8 cellular contexts compared by ENCODE assay signal in the genomic region with DNA sequence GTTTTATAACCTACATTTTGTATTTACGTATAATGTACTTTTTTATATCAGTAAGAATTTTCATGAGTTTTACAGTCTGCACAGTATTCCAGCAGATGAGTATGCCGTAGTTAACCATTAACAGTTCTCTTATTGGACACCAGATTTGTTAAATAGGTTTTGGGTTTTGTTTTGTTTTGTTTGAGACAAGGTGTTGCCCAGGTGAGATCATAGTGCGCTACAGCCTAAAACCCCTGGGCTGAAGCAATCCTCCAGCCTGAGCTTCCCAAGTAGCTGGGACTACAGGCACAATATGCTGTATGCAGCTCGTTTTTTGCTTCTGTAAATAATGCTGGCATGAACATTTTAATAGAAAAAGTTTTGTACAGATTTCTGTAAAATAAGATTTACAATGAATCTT.
DNase-seq lines count a peak whose midpoint lies in the region; TF ChIP-seq lines count a peak whose summit lies in the region.
"Had no signal": no experiment of that assay in that cellular context is flagged by ENCODE, and none has a peak within 500 bp of the region (broad histone marks: within the 10 kb centered on the region; RNA-seq: fewer than 3 reads in every experiment).

No MANE protein-coding gene starts in this region.

- H3K9ac ChIP-seq in duodenal mucosa (ENCODE audit: low read depth in 1 of 2, low read length in 2 of 2) (peak overlapping the region in 1 of 2 donors; percentile 84), parathyroid adenoma (no peak overlapping the region)

- peak overlapping the region; percentile 85 for H2AFZ ChIP-seq in parathyroid adenoma

- DNase-seq in HT-29 (ENCODE audit: low spot score), result peak; percentile 92
- DNase-seq in NCI-H526 (lab: John Stamatoyannopoulos, UW), result peak; percentile 76 to 79
- no peak for DNase-seq in A673 (ENCODE audit: low spot score)
- no peak for DNase-seq in AG08395 (ENCODE audit: low spot score)
- DNase-seq in NCI-H226, result no peak

- H3K36me3 ChIP-seq in duodenal mucosa (ENCODE audit: control insufficient read depth in 1 of 2, insufficient read depth in 2 of 2, low read length in 2 of 2), result no peaks in the 10 kb centered on the region
- no peaks in the 10 kb centered on the region for H3K36me3 ChIP-seq in parathyroid adenoma (ENCODE audit: control insufficient read depth, insufficient read depth, low read length)
- no peaks in the 10 kb centered on the region for H3K36me3 ChIP-seq in A673 (ENCODE audit: insufficient read depth, low read length, poor library complexity, severe bottlenecking)

- BruUV-seq in A673 (replicated peaks; lab: Mats Ljungman, UMichigan), result no TSS peak

- TF ChIP-seq CTCF in parathyroid adenoma (IDR thresholded peaks at IDR 0.05), result no peak
- TF ChIP-seq CTCF in A673 (conservative IDR thresholded peaks at IDR 0.05; ENCODE audit: low read depth, low read length), result no peak

- H3K27me3 ChIP-seq in duodenal mucosa (ENCODE audit: control insufficient read depth in 1 of 2, insufficient read depth in 2 of 2, low read length in 2 of 2) (no peaks in the 10 kb centered on the region), parathyroid adenoma (ENCODE audit: control insufficient read depth, insufficient read depth, low read length) (no peaks in the 10 kb centered on the region), A673 (replicated peaks; ENCODE audit: insufficient read depth, low read depth, low read length, poor library complexity) (no peaks in the 10 kb centered on the region)

- H3K4me2 ChIP-seq in parathyroid adenoma (ENCODE audit: low read length), result no peak overlapping the region

- peaks cover 3% of the 10 kb centered on the region for H3K79me2 ChIP-seq in parathyroid adenoma

- H3K27ac ChIP-seq in duodenal mucosa (ENCODE audit: low read depth, low read length), result no peak overlapping the region
- H3K27ac ChIP-seq in parathyroid adenoma, result peak overlapping the region; percentile 99
- no peak overlapping the region for H3K27ac ChIP-seq in A673 (ENCODE audit: low read depth, low read length, poor library complexity, severe bottlenecking)

- peaks cover 9 to 11% of the 10 kb centered on the region in 2 donors for H3K4me1 ChIP-seq in duodenal mucosa (ENCODE audit: control insufficient read depth in 1 of 2, insufficient read depth in 2 of 2, low read length in 2 of 2)
- peaks cover 7% of the 10 kb centered on the region for H3K4me1 ChIP-seq in parathyroid adenoma
- peaks cover 26% of the 10 kb centered on the region for H3K4me1 ChIP-seq in A673 (ENCODE audit: insufficient read depth, low read length, poor library complexity, severe bottlenecking)

- CTCF ChIA-PET in A673 (lab: Charles Lee), result no interaction called here

- H3K4me3 ChIP-seq in duodenal mucosa (ENCODE audit: low read depth in 1 of 2, low read length in 2 of 2), result peak overlapping the region; percentile 72 to 74
- H3K4me3 ChIP-seq in parathyroid adenoma (ENCODE audit: low read depth, low read length), result no peak overlapping the region
- H3K4me3 ChIP-seq in A673 (ENCODE audit: low read depth, low read length, poor library complexity, severe bottlenecking), result no peak overlapping the region
- H3K4me3 ChIP-seq: lung had no signal

- POLR2A ChIA-PET in A673 (lab: Charles Lee; ENCODE audit: low non-redundant PET), result no interaction called here

- H3K9me3 ChIP-seq in duodenal mucosa (ENCODE audit: control insufficient read depth in 1 of 2, low read length in 2 of 2) (no peaks in the 10 kb centered on the region), parathyroid adenoma (ENCODE audit: control insufficient read depth, low read length) (no peaks in the 10 kb centered on the region), A673 (ENCODE audit: low read depth, low read length, poor library complexity, severe bottlenecking) (no peaks in the 10 kb centered on the region)

- intact Hi-C loops in A673 (cut with micrococcal nuclease; ENCODE audit: unreplicated experiment), result no loop called here

Comparison
In these comparisons a context has a peak if more than half of its experiments do, and no peak if none do; other contexts are left out.
1. DNase-seq: peak in HT-29 (single experiment) and NCI-H526 (2 of 2); none in A673 (single experiment), AG08395 (single experiment) and NCI-H226 (single experiment).
2. H3K4me3 ChIP-seq: peak in duodenal mucosa (2 of 2); none in parathyroid adenoma (single experiment) and A673 (single experiment).